Comparison of ENCODE assay signal across 20 cellular contexts in genomic region chr21:38490411-38491020, GRCh38. TPM values are rescaled to one million over a fixed set of nuclear protein-coding genes. Genes with fewer than 3 reads are reported as not detected.
DNase-seq lines count a peak whose midpoint lies in the region; FAIRE-seq and TF ChIP-seq lines count a peak whose summit lies in the region.
"Had no signal": no experiment of that assay in that cellular context is flagged by ENCODE, and none has a peak within 500 bp of the region (broad histone marks: within the 10 kb centered on the region; RNA-seq: fewer than 3 reads in every experiment).

No MANE protein-coding gene starts in this region.

- H3K4me1 ChIP-seq in Loucy (ENCODE audit: insufficient read depth, low read length, poor library complexity, severe bottlenecking) (peaks cover 82% of the 10 kb centered on the region), H1 (replicated peaks in 1 of 4; ENCODE audit: control insufficient read depth in 3 of 4, insufficient read depth in 4 of 4, low read length in 3 of 4) (peaks cover 3 to 17% (median 10%) of the 10 kb centered on the region in 4 experiments), stomach (peaks cover 0 to 40% (median 20%) of the 10 kb centered on the region in 4 donors)
- H3K4me1 ChIP-seq: breast epithelium had no signal

- H3K27ac Mint-ChIP-seq in activated T-cell treated with anti-CD3 and anti-CD28 coated beads, Interleukin-2, amount 50 U/mL, for 24 hours: no peak overlapping the region
- H3K27ac Mint-ChIP-seq: naive thymus-derived CD8-positive, alpha-beta T cell; stimulated activated memory B cell treated with anti-CD40 and anti-IgM and Interleukin-4, amounts not matched to agents 10 μg/mL and 1 μg/mL and 100 μg/mL, for 72 hours had no signal

- no peak for TF ChIP-seq CTCF in HL-60 (IDR thresholded peaks at IDR 0.05; ENCODE audit: insufficient read depth, low read length)
- TF ChIP-seq CTCF in Loucy (conservative IDR thresholded peaks at IDR 0.05; ENCODE audit: low read length): no peak
- no peak for TF ChIP-seq CTCF in H1 (IDR thresholded peaks at IDR 0.05; ENCODE audit: control extremely low read depth in 1 of 3, insufficient read depth in 1 of 3, low read depth in 1 of 3, low read length in 3 of 3)
- no peak for TF ChIP-seq CTCF in stomach (IDR thresholded peaks at IDR 0.05)

- no peak overlapping the region for H4K8ac ChIP-seq in H1 (ENCODE audit: extremely low read depth, insufficient read depth, low read length)

- POLR2A ChIA-PET in H1 (lab: Charles Lee; ENCODE audit: partially characterized antibody): no interaction called here

- CTCF ChIA-PET in H1 (lab: Charles Lee; ENCODE audit: partially characterized antibody): interaction anchor here (0.7 to 1.2 kb wide), 2 partner anchors 13 to 236 kb away, joined by 3 read pairs; no protein-coding TSS in a partner anchor

- no peaks in the 10 kb centered on the region for H3F3A ChIP-seq in Loucy (ENCODE audit: low read depth)

- no peaks in the 10 kb centered on the region for H3K27me3 ChIP-seq in HL-60 (ENCODE audit: insufficient read depth, poor library complexity, severe bottlenecking)
- H3K27me3 ChIP-seq in Loucy (ENCODE audit: insufficient read depth, low read length, poor library complexity, severe bottlenecking): no peaks in the 10 kb centered on the region
- H3K27me3 ChIP-seq in H1 (replicated peaks in 1 of 4; ENCODE audit: control insufficient read depth in 3 of 4, extremely low read depth in 1 of 4, insufficient read depth in 3 of 4, low read length in 3 of 4): no peaks in the 10 kb centered on the region
- peaks cover 0 to 21% (median 0%) of the 10 kb centered on the region in 3 donors for H3K27me3 ChIP-seq in stomach
- H3K27me3 ChIP-seq: breast epithelium, ovary, thyroid gland had no signal

- H2BK12ac ChIP-seq in H1 (ENCODE audit: low read depth, low read length): no peak overlapping the region

- H2BK120ac ChIP-seq in H1 (replicated peaks; ENCODE audit: low read depth, low read length): no peak overlapping the region

- TF ChIP-seq POLR2A in H1 (IDR thresholded peaks at IDR 0.05; ENCODE audit: control extremely low read depth in 1 of 2, low read depth in 2 of 2, low read length in 2 of 2): no peak
- TF ChIP-seq POLR2A in stomach (IDR thresholded peaks at IDR 0.05): no peak

- H3K9me3 ChIP-seq in Loucy (ENCODE audit: insufficient read depth, low read depth, low read length): no peaks in the 10 kb centered on the region
- no peaks in the 10 kb centered on the region for H3K9me3 ChIP-seq in H1 (ENCODE audit: insufficient read depth in 2 of 2, low read depth in 1 of 2, low read length in 1 of 2)
- H3K9me3 ChIP-seq in stomach: no peaks in the 10 kb centered on the region
- H3K9me3 ChIP-seq: breast epithelium, ovary, thyroid gland had no signal

- H3K23ac ChIP-seq in H1 (ENCODE audit: insufficient read length): no peak overlapping the region

- H3K9me3 Mint-ChIP-seq in activated T-cell treated with anti-CD3 and anti-CD28 coated beads, Interleukin-2, amount 50 U/mL, for 24 hours: no peaks in the 10 kb centered on the region
- H3K9me3 Mint-ChIP-seq: naive thymus-derived CD8-positive, alpha-beta T cell; stimulated activated memory B cell treated with anti-CD40 and anti-IgM and Interleukin-4, amounts not matched to agents 10 μg/mL and 1 μg/mL and 100 μg/mL, for 72 hours had no signal

- no peaks in the 10 kb centered on the region for H3K4me1 Mint-ChIP-seq in activated T-cell treated with anti-CD3 and anti-CD28 coated beads, Interleukin-2, amount 50 U/mL, for 24 hours (ENCODE audit: low read depth)
- H3K4me1 Mint-ChIP-seq: stimulated activated memory B cell treated with anti-CD40 and anti-IgM and Interleukin-4, amounts not matched to agents 10 μg/mL and 1 μg/mL and 100 μg/mL, for 72 hours had no signal

- no peak overlapping the region for H3K56ac ChIP-seq in H1 (replicated peaks; ENCODE audit: insufficient read length, low read depth, low read length)

- TF ChIP-seq EP300 in H1 (IDR thresholded peaks at IDR 0.05; ENCODE audit: borderline replicate concordance in 1 of 2, low read depth in 2 of 2, low read length in 2 of 2) (no peak), stomach (IDR thresholded peaks at IDR 0.05) (no peak)

- H3K14ac ChIP-seq in H1 (ENCODE audit: insufficient read length): no peak overlapping the region

- H4K20me1 ChIP-seq in Loucy (ENCODE audit: insufficient read depth, low read length, poor library complexity, severe bottlenecking) (peaks cover 59% of the 10 kb centered on the region), H1 (replicated peaks in 1 of 2; ENCODE audit: control insufficient read depth in 1 of 2, insufficient read depth in 2 of 2, low read length in 2 of 2) (no peaks in the 10 kb centered on the region)

- H3K79me2 ChIP-seq in Loucy (ENCODE audit: insufficient read depth, low read length): peaks cover 100% of the 10 kb centered on the region
- H3K79me2 ChIP-seq in H1 (ENCODE audit: control insufficient read depth in 1 of 2, insufficient read depth in 2 of 2, low read length in 2 of 2): no peaks in the 10 kb centered on the region

- H3K4ac ChIP-seq in H1 (replicated peaks; ENCODE audit: insufficient read length, low read depth, low read length): no peak overlapping the region

- FAIRE-seq in H1 (lab: Jason Lieb, UNC): no peak
- FAIRE-seq: GM12891, keratinocyte had no signal

- H3K4me3 ChIP-seq in HL-60 (replicated peaks; ENCODE audit: insufficient read depth, low read length) (no peak overlapping the region), Loucy (ENCODE audit: low read length, poor library complexity, severe bottlenecking) (peak overlapping the region; percentile 96), H1 (ENCODE audit: extremely low read depth in 1 of 4, insufficient read depth in 2 of 4, low read depth in 3 of 4, low read length in 4 of 4) (no peak overlapping the region), stomach (no peak overlapping the region)
- H3K4me3 ChIP-seq: breast epithelium, ovary, thyroid gland had no signal

- TF ChIP-seq RAD21 in H1 (IDR thresholded peaks at IDR 0.05 in 1 of 2, conservative IDR thresholded peaks at IDR 0.05 in 1 of 2; ENCODE audit: low read depth in 2 of 2, low read length in 2 of 2): no peak

- H4K91ac ChIP-seq in H1 (replicated peaks; ENCODE audit: insufficient read length, low read length): peak overlapping the region; percentile 3

- peak overlapping the region; percentile 55; the same call in 1 of the 2 replicates for H2BK20ac ChIP-seq in H1 (ENCODE audit: low read length)

- no peak overlapping the region for H4K5ac ChIP-seq in H1 (ENCODE audit: insufficient read length, low read depth, low read length)

- intact Hi-C loops in stomach (cut with DNase I; ENCODE audit: low total_unique reads): no loop called here

- no peaks in the 10 kb centered on the region for H3K36me3 Mint-ChIP-seq in activated T-cell treated with anti-CD3 and anti-CD28 coated beads, Interleukin-2, amount 50 U/mL, for 24 hours (ENCODE audit: low read depth)
- H3K36me3 Mint-ChIP-seq: naive thymus-derived CD8-positive, alpha-beta T cell; stimulated activated memory B cell treated with anti-CD40 and anti-IgM and Interleukin-4, amounts not matched to agents 10 μg/mL and 1 μg/mL and 100 μg/mL, for 72 hours had no signal

- H3K36me3 ChIP-seq in Loucy (ENCODE audit: insufficient read depth, low read length) (peaks cover 58% of the 10 kb centered on the region), H1 (ENCODE audit: control insufficient read depth in 2 of 4, insufficient read depth in 4 of 4, low read length in 3 of 4) (no peaks in the 10 kb centered on the region), stomach (no peaks in the 10 kb centered on the region)
- H3K36me3 ChIP-seq: breast epithelium, ovary, thyroid gland had no signal

- WGBS in H1 (ENCODE audit: extremely low coverage in 1 of 2, insufficient coverage in 1 of 2, insufficient read length in 1 of 2, insufficient replicate concordance in 2 of 2, low coverage in 1 of 2, low lambda C conversion rate in 2 of 2, missing lambda C conversion rate in 1 of 2), 2 experiments: 81% methylated on average over 12 of the region's 12 CpGs; no CpG with 5 or more reads in 1 of the 2 experiments
- WGBS in stomach, 5 donors: 70 to 79% (median 74%) methylated on average over 12 of the region's 12 CpGs

- H3K79me1 ChIP-seq in H1 (ENCODE audit: low read depth, low read length): no peaks in the 10 kb centered on the region

- peak overlapping the region; percentile 81 for H3K27ac ChIP-seq in HL-60 (replicated peaks)
- no peak overlapping the region; the same call in 1 of the 2 replicates for H3K27ac ChIP-seq in H1 (ENCODE audit: low read depth, low read length)
- H3K27ac ChIP-seq in stomach: peak overlapping the region in 3 of 5 donors; percentile 3 to 34 (median 5)
- H3K27ac ChIP-seq: ovary had no signal

- no peak overlapping the region for H2AFZ ChIP-seq in Loucy (ENCODE audit: low read length)
- no peak overlapping the region for H2AFZ ChIP-seq in H1 (ENCODE audit: low read length)

- peak overlapping the region; percentile 100 for H3K9ac ChIP-seq in Loucy (ENCODE audit: low read depth, low read length, poor library complexity, severe bottlenecking)
- no peak overlapping the region for H3K9ac ChIP-seq in H1 (replicated peaks in 1 of 4; ENCODE audit: extremely low read depth in 1 of 4, low read depth in 3 of 4, low read length in 3 of 4)

- H2BK5ac ChIP-seq in H1 (ENCODE audit: low read depth, low read length): peak overlapping the region; percentile 83; the same call in 1 of the 2 replicates

- no peaks in the 10 kb centered on the region for H3K9me2 ChIP-seq in Loucy (replicated peaks; ENCODE audit: low read depth, low read length)

- no peak overlapping the region for H3K18ac ChIP-seq in H1 (ENCODE audit: extremely low read depth, low read length)

- no peaks in the 10 kb centered on the region for H3K23me2 ChIP-seq in H1 (ENCODE audit: low read depth, low read length)

- DNase-seq in HL-60 (ENCODE audit: low read depth in 1 of 2, low spot score in 1 of 2) (peak in 1 of 2 experiments; percentile 70), H1 (ENCODE audit: low read depth in 1 of 2, low spot score in 2 of 2) (no peak), stomach (no peak), NCI-H2029 (lab: John Stamatoyannopoulos, UW) (no peak), NAMALWA (ENCODE audit: low spot score) (no peak)
- DNase-seq in activated T-cell treated with anti-CD3 and anti-CD28 coated beads, Interleukin-2, amount 50 U/mL, for 24 hours: no peak
- DNase-seq: activated CD4-positive, alpha-beta T cell treated with anti-CD3 and anti-CD28 coated beads, Interleukin-2, amount 50 U/mL, for 48 hours; activated gamma-delta T cell treated with Interleukin-2 at 50 U/mL for 16 hours; DMS79; naive thymus-derived CD8-positive, alpha-beta T cell; NCI-H1436; NCI-H526; ovary; thyroid gland had no signal

- no peak overlapping the region for H3K4me3 Mint-ChIP-seq in activated T-cell treated with anti-CD3 and anti-CD28 coated beads, Interleukin-2, amount 50 U/mL, for 24 hours
- H3K4me3 Mint-ChIP-seq: naive thymus-derived CD8-positive, alpha-beta T cell; stimulated activated memory B cell treated with anti-CD40 and anti-IgM and Interleukin-4, amounts not matched to agents 10 μg/mL and 1 μg/mL and 100 μg/mL, for 72 hours had no signal

- no peak overlapping the region for H2BK15ac ChIP-seq in H1 (ENCODE audit: low read length)

- H3K27me3 Mint-ChIP-seq in activated T-cell treated with anti-CD3 and anti-CD28 coated beads, Interleukin-2, amount 50 U/mL, for 24 hours: peaks cover 70% of the 10 kb centered on the region

- H2AK5ac ChIP-seq in H1 (ENCODE audit: low read depth, low read length): no peak overlapping the region

- H3K4me2 ChIP-seq in Loucy (ENCODE audit: low read depth, low read length, poor library complexity, severe bottlenecking) (peak overlapping the region; percentile 91), H1 (ENCODE audit: insufficient read depth in 1 of 2, low read depth in 2 of 2, low read length in 2 of 2) (no peak overlapping the region; a peak in 1 of 4 replicates)

RNA-seq across cellular contexts. Expression of gene ERG, which starts 7.8 kb away (rescaled TPM):
- 3.0 and 3.1 TPM in 2 replicates for total RNA-seq in H1 (2021; fragmentation: NEBNext Ultra II Directional; extraction: Animal tissue kit (Norgen Biotek cat#: 25700))
- polyA plus RNA-seq in H1 (2011; rRNA removed) (1.0 and 1.1 TPM in 2 replicates), stomach (1 to 10 TPM; 2.7 to 5.5 (median 3.8) TPM)
- polyA plus RNA-seq in H1 (2011; cell fraction: cytosol; rRNA removed): 0.71 TPM
- 2.3 TPM for polyA plus RNA-seq in H1 (2011; cell fraction: nucleus; rRNA removed)
- 1.1 to 1.7 TPM (median 1.4 TPM) in 4 replicates for polyA plus RNA-seq in H1 (2012, experiment 1 of 2)
- polyA plus RNA-seq in H1 (2012, experiment 2 of 2): 0.35 TPM
- 2.5 TPM for polyA plus RNA-seq in H1 (2013, experiment 1 of 2)
- 2.3 TPM for polyA plus RNA-seq in H1 (2013, experiment 2 of 2)
- 1.1 and 5.0 TPM in 2 replicates for polyA minus RNA-seq in H1 (2011; rRNA and poly(A)+ RNA removed)
- 0.37 TPM for polyA minus RNA-seq in H1 (2011; cell fraction: cytosol; rRNA and poly(A)+ RNA removed)
- 0.70 TPM for polyA minus RNA-seq in H1 (2011; cell fraction: nucleus; rRNA and poly(A)+ RNA removed)
- 10 to 100 TPM in 1 of 5 donors, 1 to 10 TPM in 2, under 1 TPM in 1, not detected in 1; 0.58 to 14.5 (median 7.1) TPM for total RNA-seq in stomach
- total RNA-seq: HT1080; naive thymus-derived CD8-positive, alpha-beta T cell had no signal
- polyA plus RNA-seq: naive thymus-derived CD8-positive, alpha-beta T cell had no signal
